In genomic region chr6:99338188-99338587, GRCh38 we compare ENCODE assay signal across 22 cellular contexts. TPM values are rescaled to one million over a fixed set of nuclear protein-coding genes. Genes with fewer than 3 reads are reported as not detected.
"Had no signal": no experiment of that assay in that cellular context is flagged by ENCODE, and none has a peak within 500 bp of the region (broad histone marks: within the 10 kb centered on the region; RNA-seq: fewer than 3 reads in every experiment).

No MANE protein-coding gene starts in this region.

- DNase-seq: activated CD4-positive, alpha-beta T cell treated with anti-CD3 and anti-CD28 coated beads for 1 hour; activated gamma-delta T cell treated with Interleukin-2 at 50 U/mL for 16 hours; activated T-cell treated with anti-CD3 and anti-CD28 coated beads, Interleukin-2, amount 50 U/mL, for 1 hour; aorta; central memory CD4-positive, alpha-beta T cell; effector memory CD4-positive, alpha-beta T cell; esophagus squamous epithelium; heart left ventricle; left cardiac atrium; occipital lobe; right lobe of liver; small intestine; stomach; trophoblast cell; uterus; WERI-Rb-1 had no signal

- H3K4me1 Mint-ChIP-seq: nephron had no signal

- H3K4me1 ChIP-seq: heart left ventricle, right lobe of liver, uterus had no signal

- H3K9me3 Mint-ChIP-seq: activated naive CD4-positive, alpha-beta T cell treated with anti-CD3 and anti-CD28 coated beads, Interleukin-2, amount 50 U/mL, for 72 hours; brain; memory B cell; nephron; stimulated activated memory B cell treated with anti-CD40 and anti-IgM and Interleukin-4, amounts not matched to agents 10 μg/mL and 1 μg/mL and 100 μg/mL, for 72 hours had no signal

- ATAC-seq: activated naive CD4-positive, alpha-beta T cell treated with anti-CD3 and anti-CD28 coated beads, Interleukin-2, amount 50 U/mL, for 72 hours; heart left ventricle; left cardiac atrium; right lobe of liver; stimulated activated memory B cell treated with anti-CD40 and anti-IgM and Interleukin-4, amounts not matched to agents 10 μg/mL and 1 μg/mL and 100 μg/mL, for 72 hours had no signal

- H3K27ac ChIP-seq: right lobe of liver, uterus, WERI-Rb-1 had no signal

- H3K27ac Mint-ChIP-seq: activated naive CD4-positive, alpha-beta T cell treated with anti-CD3 and anti-CD28 coated beads, Interleukin-2, amount 50 U/mL, for 72 hours; memory B cell; nephron; stimulated activated memory B cell treated with anti-CD40 and anti-IgM and Interleukin-4, amounts not matched to agents 10 μg/mL and 1 μg/mL and 100 μg/mL, for 72 hours had no signal

- H3K4me3 Mint-ChIP-seq: brain; memory B cell; nephron; stimulated activated memory B cell treated with anti-CD40 and anti-IgM and Interleukin-4, amounts not matched to agents 10 μg/mL and 1 μg/mL and 100 μg/mL, for 72 hours had no signal

- H3K4me3 ChIP-seq: esophagus squamous epithelium, heart left ventricle, right lobe of liver, stomach, uterus had no signal

- H3K27me3 ChIP-seq: esophagus squamous epithelium, right lobe of liver, stomach, uterus had no signal

- H3K36me3 ChIP-seq: esophagus squamous epithelium, heart left ventricle, right lobe of liver, stomach, uterus had no signal

- H3K9me3 ChIP-seq: esophagus squamous epithelium, heart left ventricle, right lobe of liver, stomach, uterus had no signal

- H3K36me3 Mint-ChIP-seq: activated naive CD4-positive, alpha-beta T cell treated with anti-CD3 and anti-CD28 coated beads, Interleukin-2, amount 50 U/mL, for 72 hours; memory B cell; stimulated activated memory B cell treated with anti-CD40 and anti-IgM and Interleukin-4, amounts not matched to agents 10 μg/mL and 1 μg/mL and 100 μg/mL, for 72 hours had no signal

RNA-seq across cellular contexts. Expression of gene FAXC, which starts 11.3 kb away (rescaled TPM):
- total RNA-seq: activated naive CD4-positive, alpha-beta T cell treated with anti-CD3 and anti-CD28 coated beads, Interleukin-2, amount 50 U/mL, for 72 hours; mononuclear cell; right lobe of liver had no signal
